ENCODE assay signal across 9 cellular contexts in the genomic region with DNA sequence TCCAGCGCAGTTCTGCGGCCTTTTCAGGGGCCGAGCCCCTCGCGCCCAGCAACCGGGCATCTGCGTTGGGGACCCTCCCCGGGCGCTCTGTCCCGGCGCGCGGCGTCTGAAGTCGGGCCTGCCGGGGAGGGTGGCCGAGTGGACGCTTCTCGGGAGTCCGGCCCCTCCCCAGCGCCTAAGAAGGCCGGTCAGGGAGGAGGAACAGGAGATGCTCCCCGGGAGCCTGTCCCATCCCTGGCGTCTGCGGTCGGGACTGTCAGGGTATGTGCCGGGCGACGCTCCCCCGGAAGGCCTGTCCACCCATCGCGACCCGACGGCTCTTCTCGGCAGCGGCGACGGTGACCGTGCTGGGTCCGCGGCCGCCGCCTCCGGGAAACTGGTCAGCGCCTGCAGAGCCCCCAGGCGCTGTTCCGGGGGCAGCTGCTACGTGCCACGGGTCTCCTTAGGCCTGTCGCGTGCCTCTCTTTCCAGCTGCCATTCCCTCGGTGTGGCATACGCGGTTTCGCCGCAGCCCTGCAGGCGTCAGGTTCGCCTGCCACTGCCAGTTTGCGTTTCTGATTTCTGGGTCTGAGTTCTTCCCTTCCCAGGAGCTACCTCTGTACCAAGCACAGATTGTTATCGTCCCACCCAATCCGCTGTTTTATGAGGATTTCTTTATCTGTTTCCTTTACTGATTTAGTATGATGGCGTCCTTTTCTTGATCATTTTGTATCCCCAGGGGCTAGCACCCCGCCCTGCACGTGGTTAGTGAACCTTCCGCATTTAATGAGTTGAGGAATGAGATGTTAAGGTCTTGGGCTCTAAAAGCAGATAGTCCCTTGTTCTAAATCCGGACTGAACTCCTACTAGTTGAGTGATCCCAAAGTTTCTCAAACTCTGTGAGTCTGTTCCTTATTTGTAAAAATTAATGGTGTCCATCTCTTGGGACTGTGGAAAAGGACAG. TPM values are rescaled to one million over a fixed set of nuclear protein-coding genes. Genes with fewer than 3 reads are reported as not detected.
A peak's percentile ranks its signal among the peaks of the same experiment; 100 is the strongest.
DNase-seq lines count a peak whose midpoint lies in the region; ATAC-seq and TF ChIP-seq lines count a peak whose summit lies in the region.
"Had no signal": no experiment of that assay in that cellular context is flagged by ENCODE, and none has a peak within 500 bp of the region (broad histone marks: within the 10 kb centered on the region; RNA-seq: fewer than 3 reads in every experiment).

No MANE protein-coding gene starts in this region.

- intact Hi-C loops in CD8-positive, alpha-beta T cell (cut with DNase I, micrococcal nuclease), result loop anchor here (1.0 to 10.0 kb wide), 12 partner anchors 22 to 1440 kb away; partner anchors contain the start of genes KIF20B (in 2 of the 2), HTR7 (in 1 of the 2), IFIT2 (in 1 of the 2) and LIPA (in 1 of the 2)
- intact Hi-C loops in body of pancreas (cut with DNase I), result no loop called here
- intact Hi-C loops in sciatic nerve (cut with DNase I), result no loop called here

- H3K9me3 Mint-ChIP-seq in CD8-positive, alpha-beta T cell, result no peaks in the 10 kb centered on the region
- peaks cover 8% of the 10 kb centered on the region for H3K9me3 Mint-ChIP-seq in T-helper 2 cell treated with Interferon-gamma antibody and Interleukin-4, amounts not matched to agents 5 μg/mL and 100 μg/mL, for 36 hours

- peak overlapping the region; percentile 98 for H3K27ac Mint-ChIP-seq in CD8-positive, alpha-beta T cell
- peak overlapping the region; percentile 94 for H3K27ac Mint-ChIP-seq in T-helper 2 cell treated with Interferon-gamma antibody and Interleukin-4, amounts not matched to agents 5 μg/mL and 100 μg/mL, for 36 hours

- peak overlapping the region; percentile 94 for H3K4me3 Mint-ChIP-seq in CD8-positive, alpha-beta T cell
- H3K4me3 Mint-ChIP-seq in T-helper 2 cell treated with Interferon-gamma antibody and Interleukin-4, amounts not matched to agents 5 μg/mL and 100 μg/mL, for 36 hours, result peak overlapping the region; percentile 90

- peaks cover 55% of the 10 kb centered on the region for H3K4me1 Mint-ChIP-seq in CD8-positive, alpha-beta T cell (ENCODE audit: low read depth)
- H3K4me1 Mint-ChIP-seq in T-helper 2 cell treated with Interferon-gamma antibody and Interleukin-4, amounts not matched to agents 5 μg/mL and 100 μg/mL, for 36 hours (ENCODE audit: low read depth), result peaks cover 57% of the 10 kb centered on the region

- peak; percentile 13 to 29 (median 26) for TF ChIP-seq POLR2A in body of pancreas (IDR thresholded peaks at IDR 0.05)

- CTCF ChIA-PET in CD8-positive, alpha-beta T cell (lab: Charles Lee), result interaction anchor here (1.4 kb wide), 1 partner anchor 22 kb away, joined by 6 read pairs; the partner anchor contains the start of gene IFIT1

- H3K36me3 Mint-ChIP-seq in CD8-positive, alpha-beta T cell, result peaks cover 25% of the 10 kb centered on the region
- H3K36me3 Mint-ChIP-seq in T-helper 2 cell treated with Interferon-gamma antibody and Interleukin-4, amounts not matched to agents 5 μg/mL and 100 μg/mL, for 36 hours (ENCODE audit: low read depth), result peaks cover 40% of the 10 kb centered on the region

- peak in 6 of 7 experiments; percentile 4 to 61 (median 34) for DNase-seq in CD8-positive, alpha-beta T cell
- peak; percentile 23 for DNase-seq in T-helper 2 cell treated with Interferon-gamma antibody and Interleukin-4, amounts not matched to agents 5 μg/mL and 100 μg/mL, for 36 hours (ENCODE audit: low spot score)
- DNase-seq in body of pancreas, result peak; percentile 48 to 63 (median 52)
- DNase-seq in iPS DF 6.9 (ENCODE audit: low read depth, low spot score), result no peak
- DNase-seq in sciatic nerve (ENCODE audit: low spot score), result peak; percentile 69
- no peak for DNase-seq in SKM-1 (lab: John Stamatoyannopoulos, UW; ENCODE audit: unreplicated experiment)

- H3K4me1 ChIP-seq in CD8-positive, alpha-beta T cell (ENCODE audit: insufficient read depth, low read length), result peaks cover 51% of the 10 kb centered on the region
- H3K4me1 ChIP-seq in body of pancreas (peaks cover 36% of the 10 kb centered on the region), iPS DF 6.9 (ENCODE audit: control insufficient read depth, insufficient read depth, low read length) (no peaks in the 10 kb centered on the region)

- WGBS in body of pancreas, 2 donors, result 1 to 2% methylated on average over 24 to 66 of the region's 66 CpGs
- WGBS in iPS DF 6.9 (ENCODE audit: insufficient coverage, insufficient read length), result no CpG with 5 or more reads among the region's 66 CpGs

- ATAC-seq in CD8-positive, alpha-beta T cell, result peak; percentile 40
- peak; percentile 38 for ATAC-seq in GM19395 (IDR thresholded peaks at IDR 0.05; ENCODE audit: unreplicated experiment)
- peak; percentile 29 for ATAC-seq in HG03442 (IDR thresholded peaks at IDR 0.05; ENCODE audit: unreplicated experiment)
- ATAC-seq in body of pancreas, result peak; percentile 68
- ATAC-seq in sciatic nerve, result peak; percentile 79

- peak overlapping the region; percentile 83 for H3K27ac ChIP-seq in CD8-positive, alpha-beta T cell (ENCODE audit: low read depth, low read length)
- H3K27ac ChIP-seq in body of pancreas (peak overlapping the region; percentile 86 to 95 (median 93)), iPS DF 6.9 (ENCODE audit: low read length) (no peak overlapping the region)

- H3K27me3 ChIP-seq in CD8-positive, alpha-beta T cell (ENCODE audit: insufficient read depth, low read length), result no peaks in the 10 kb centered on the region
- H3K27me3 ChIP-seq in body of pancreas (no peaks in the 10 kb centered on the region), iPS DF 6.9 (ENCODE audit: control insufficient read depth, insufficient read depth, low read length) (peaks cover 5% of the 10 kb centered on the region; the same call in 1 of the 2 replicates)

- peak overlapping the region; percentile 70 for H3K4me3 ChIP-seq in CD8-positive, alpha-beta T cell (ENCODE audit: low read depth, low read length)
- H3K4me3 ChIP-seq in body of pancreas (peak overlapping the region; percentile 40 to 89), iPS DF 6.9 (ENCODE audit: low read length) (peak overlapping the region; percentile 37; the same call in 1 of the 2 replicates)

- no peak for TF ChIP-seq CTCF in CD8-positive, alpha-beta T cell (IDR thresholded peaks at IDR 0.05)
- TF ChIP-seq CTCF in body of pancreas (IDR thresholded peaks at IDR 0.05), result peak in 1 of 7 experiments; percentile 27

- no peaks in the 10 kb centered on the region for H3K27me3 Mint-ChIP-seq in CD8-positive, alpha-beta T cell (ENCODE audit: low read depth)
- H3K27me3 Mint-ChIP-seq in T-helper 2 cell treated with Interferon-gamma antibody and Interleukin-4, amounts not matched to agents 5 μg/mL and 100 μg/mL, for 36 hours (ENCODE audit: low read depth), result peaks cover 9% of the 10 kb centered on the region

- peaks cover 3% of the 10 kb centered on the region for H3K36me3 ChIP-seq in CD8-positive, alpha-beta T cell (ENCODE audit: insufficient read depth, low read length)
- H3K36me3 ChIP-seq in body of pancreas (replicated peaks in 1 of 2; ENCODE audit: insufficient read depth in 1 of 2, low read depth in 2 of 2) (peaks cover 0 to 1% of the 10 kb centered on the region in 2 donors), iPS DF 6.9 (ENCODE audit: control insufficient read depth, insufficient read depth, low read length) (no peaks in the 10 kb centered on the region)

- no peaks in the 10 kb centered on the region for H3K9me3 ChIP-seq in CD8-positive, alpha-beta T cell (ENCODE audit: low read length)
- H3K9me3 ChIP-seq in body of pancreas (no peaks in the 10 kb centered on the region), iPS DF 6.9 (ENCODE audit: control insufficient read depth, insufficient read depth, low read length) (no peaks in the 10 kb centered on the region)

- POLR2A ChIA-PET in CD8-positive, alpha-beta T cell (lab: Charles Lee), result interaction anchor here (0.9 to 3.6 kb wide), 6 partner anchors 8 to 286 kb away, joined by 3 to 26 read pairs (median 6); partner anchors contain the start of genes IFIT1, IFIT2, KIF20B and LIPA

RNA-seq across cellular contexts. Expression of gene IFIT5, which starts 0.8 kb away (rescaled TPM):
- 10 to 100 TPM; 15.0 to 16.1 TPM for total RNA-seq in CD8-positive, alpha-beta T cell
- total RNA-seq in body of pancreas, result 10 to 100 TPM in 1 of 2 donors, 1 to 10 TPM in 1; 1.6 to 11.7 TPM
- total RNA-seq in sciatic nerve, result 17.4 TPM

RNA-seq across cellular contexts. Expression of gene IFIT1, which starts 22.7 kb away (rescaled TPM):
- 1 to 10 TPM; 1.9 to 2.5 TPM for total RNA-seq in CD8-positive, alpha-beta T cell
- 1 to 10 TPM; 1.3 to 7.0 TPM for total RNA-seq in body of pancreas
- 21.0 TPM for total RNA-seq in sciatic nerve

RNA-seq across cellular contexts. Expression of gene IFIT1B, which starts 37.3 kb away (rescaled TPM):
- not detected for total RNA-seq in CD8-positive, alpha-beta T cell
- not detected for total RNA-seq in body of pancreas
- 6.3 TPM for total RNA-seq in sciatic nerve
- total RNA-seq: activated CD8-positive, alpha-beta memory T cell treated with anti-CD3 and anti-CD28 coated beads for 36 hours had no signal

Comparison
In these comparisons a context has a peak if more than half of its experiments do, and no peak if none do; other contexts are left out.
1. ATAC-seq: peak in every context shown above with its lines; median percentile 79 in sciatic nerve; 68 in body of pancreas; 40 in CD8-positive, alpha-beta T cell; 38 in GM19395; 29 in HG03442.
2. DNase-seq: peak in CD8-positive, alpha-beta T cell (6 of 7), T-helper 2 cell treated with Interferon-gamma antibody and Interleukin-4, amounts not matched to agents 5 μg/mL and 100 μg/mL, for 36 hours (single experiment), body of pancreas (4 of 4) and sciatic nerve (single experiment); none in iPS DF 6.9 (single experiment) and SKM-1 (single experiment).
3. intact Hi-C loops: an anchor here in CD8-positive, alpha-beta T cell (1.0 to 10.0 kb wide); none called in body of pancreas and sciatic nerve.
4. Peak in every context shown above with its lines, with median percentiles within 50 percentile points of each other: H3K4me3 ChIP-seq.